ENCODE assay signal across 29 cellular contexts in the genomic region with DNA sequence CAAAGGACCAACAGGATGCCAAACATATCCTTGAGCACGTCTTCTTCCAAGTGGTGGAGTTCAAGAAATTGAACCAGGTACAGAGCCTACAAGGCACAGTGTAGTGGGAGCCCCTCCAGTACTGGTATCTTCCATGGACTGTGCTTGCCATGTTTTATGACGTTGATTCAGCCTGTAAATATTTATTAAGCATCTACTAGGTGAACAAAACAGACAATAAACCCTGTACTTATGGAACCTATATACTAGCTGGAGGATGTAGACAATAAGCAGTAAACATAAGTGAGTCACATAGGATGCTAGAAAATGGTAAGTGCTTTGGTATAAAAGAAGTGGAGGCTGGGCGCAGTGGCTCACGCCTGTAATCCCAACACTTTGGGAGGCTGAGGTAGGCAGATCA. TPM values are rescaled to one million over a fixed set of nuclear protein-coding genes. Genes with fewer than 3 reads are reported as not detected.
"Had no signal": no experiment of that assay in that cellular context is flagged by ENCODE, and none has a peak within 500 bp of the region (broad histone marks: within the 10 kb centered on the region; RNA-seq: fewer than 3 reads in every experiment).

No MANE protein-coding gene starts in this region.

- H3K27ac ChIP-seq: neural progenitor cell, ovary, parathyroid adenoma, psoas muscle, skin epidermis, spleen, stomach, thoracic aorta, thyroid gland, tibial nerve, upper lobe of left lung, vagina had no signal

- H3K36me3 ChIP-seq: ovary had no signal

- DNase-seq: naive thymus-derived CD4-positive, alpha-beta T cell; natural killer cell; occipital lobe; ovary; posterior cingulate gyrus; psoas muscle; right cardiac atrium; spleen; stimulated activated CD4-positive, alpha-beta T cell treated with anti-CD3 and anti-CD28 coated beads, Interleukin-12 subunit alpha, Interleukin-12 subunit beta, amount 100 ng/mL, for 4 hours; stimulated activated CD4-positive, alpha-beta T cell treated with anti-CD3 and anti-CD28 coated beads, Interleukin-1b, Interleukin-23, amount 100 ng/mL, for 48 hours; stimulated activated CD4-positive, alpha-beta T cell treated with anti-CD3 and anti-CD28 coated beads, Interleukin-4, amount 100 ng/mL, for 1 hour; stimulated activated CD4-positive, alpha-beta T cell treated with anti-CD3 and anti-CD28 coated beads, Interleukin-4, amount 100 ng/mL, for 4 hours; stimulated activated naive B cell treated with anti-CD40 and anti-IgM and Interleukin-4, amounts not matched to agents 10 μg/mL and 1 μg/mL and 100 μg/mL, for 72 hours; stimulated activated naive CD4-positive, alpha-beta T cell treated with Interleukin-2 at 50 U/mL for 16 hours; stomach; thyroid gland; trophoblast cell; upper lobe of left lung had no signal

- ATAC-seq: naive thymus-derived CD4-positive, alpha-beta T cell; natural killer cell; psoas muscle; right cardiac atrium; sciatic nerve; stimulated activated effector memory CD8-positive, alpha-beta T cell treated with anti-CD3 and anti-CD28 coated beads, Interleukin-12 subunit alpha, Interleukin-12 subunit beta, amount 100 ng/mL, for 72 hours; stimulated activated naive B cell treated with anti-CD40 and anti-IgM and Interleukin-4, amounts not matched to agents 10 μg/mL and 1 μg/mL and 100 μg/mL, for 72 hours had no signal

- H3K27me3 ChIP-seq: neural progenitor cell, ovary, spleen, stomach, thyroid gland, tibial nerve, upper lobe of left lung, vagina had no signal

- H3K4me2 ChIP-seq: neural progenitor cell, smooth muscle cell had no signal

- H3K4me3 ChIP-seq: neural progenitor cell, ovary, psoas muscle, skin epidermis, smooth muscle cell, spleen, stomach, thoracic aorta, thyroid gland, tibial nerve, upper lobe of left lung, vagina had no signal

- H3K4me1 ChIP-seq: neural progenitor cell, parathyroid adenoma, psoas muscle, spleen, stomach, thyroid gland, tibial nerve, upper lobe of left lung, vagina had no signal

- FAIRE-seq: urothelium cell line had no signal

- H3K9me3 ChIP-seq: ovary, psoas muscle, spleen, stomach, thoracic aorta, thyroid gland, tibial nerve, upper lobe of left lung, vagina had no signal

- H2AFZ ChIP-seq: neural progenitor cell, parathyroid adenoma had no signal

- H3K79me2 ChIP-seq: parathyroid adenoma had no signal

- H3K9ac ChIP-seq: neural progenitor cell, parathyroid adenoma had no signal

RNA-seq across cellular contexts. Expression of gene MYBL2, which starts 24.4 kb away (rescaled TPM):
- total RNA-seq: tibial nerve had no signal
- polyA plus RNA-seq: naive thymus-derived CD4-positive, alpha-beta T cell; neural cell had no signal
